Comparison of ENCODE assay signal across 32 cellular contexts in the genomic region with DNA sequence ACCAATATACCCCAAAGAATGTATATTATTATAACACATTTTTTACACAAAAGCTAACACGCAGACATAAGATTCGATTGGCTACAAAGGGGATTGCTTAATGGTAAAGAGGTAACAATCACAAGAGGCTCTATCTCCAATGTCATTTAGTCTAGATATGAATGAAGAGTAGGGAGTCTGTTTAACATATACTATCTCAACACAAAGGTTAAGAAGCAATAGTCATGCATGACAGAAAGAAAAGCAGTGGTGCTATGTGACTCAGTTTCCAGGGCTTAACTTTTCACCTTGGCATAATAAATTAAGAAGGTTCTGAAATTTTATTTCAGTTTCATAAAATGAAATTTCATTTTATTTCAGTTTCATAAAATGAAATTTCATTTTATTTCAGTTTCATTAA.
"Had no signal": no experiment of that assay in that cellular context is flagged by ENCODE, and none has a peak within 500 bp of the region (broad histone marks: within the 10 kb centered on the region; RNA-seq: fewer than 3 reads in every experiment).

No MANE protein-coding gene starts in this region.

- H3K27me3 Mint-ChIP-seq: activated naive CD4-positive, alpha-beta T cell treated with anti-CD3 and anti-CD28 coated beads, Interleukin-2, amount 10 ng/mL, durations not matched to agents 7 days and 5 days; activated naive CD8-positive, alpha-beta T cell treated with anti-CD3 and anti-CD28 coated beads, Interleukin-2, amount 10 ng/mL, durations not matched to agents 7 days and 5 days had no signal

- H3K36me3 Mint-ChIP-seq: activated naive CD4-positive, alpha-beta T cell treated with anti-CD3 and anti-CD28 coated beads, Interleukin-2, amount 10 ng/mL, durations not matched to agents 7 days and 5 days; activated naive CD4-positive, alpha-beta T cell treated with anti-CD3 and anti-CD28 coated beads, Interleukin-2, amount 50 U/mL, for 24 hours; activated naive CD4-positive, alpha-beta T cell treated with anti-CD3 and anti-CD28 coated beads, Interleukin-2, amount 50 U/mL, for 72 hours; activated naive CD8-positive, alpha-beta T cell treated with anti-CD3 and anti-CD28 coated beads, Interleukin-2, amount 10 ng/mL, durations not matched to agents 7 days and 5 days; brain had no signal

- H3K9me3 Mint-ChIP-seq: activated naive CD4-positive, alpha-beta T cell treated with anti-CD3 and anti-CD28 coated beads for 36 hours; activated naive CD4-positive, alpha-beta T cell treated with anti-CD3 and anti-CD28 coated beads, Interleukin-2, amount 10 ng/mL, durations not matched to agents 7 days and 5 days; activated naive CD4-positive, alpha-beta T cell treated with anti-CD3 and anti-CD28 coated beads, Interleukin-2, amount 50 U/mL, for 24 hours; activated naive CD4-positive, alpha-beta T cell treated with anti-CD3 and anti-CD28 coated beads, Interleukin-2, amount 50 U/mL, for 72 hours; activated naive CD8-positive, alpha-beta T cell treated with anti-CD3 and anti-CD28 coated beads, Interleukin-2, amount 10 ng/mL, durations not matched to agents 7 days and 5 days; activated naive CD8-positive, alpha-beta T cell treated with anti-CD3 and anti-CD28 coated beads, Interleukin-2, amount 50 U/mL, for 24 hours; activated T-cell treated with anti-CD3 and anti-CD28 coated beads, Interleukin-2, amount 50 U/mL, for 24 hours; activated T-helper 1 cell treated with anti-CD3 and anti-CD28 coated beads, Interleukin-12 subunit alpha, Interleukin-12 subunit beta, Interleukin-2, Interleukin-4 antibody, amounts not matched to agents 30 ng/mL and 10 ng/mL and 1 ng/mL, durations not matched to agents 14 hours and 24 hours and 36 hours; activated T-helper 17 cell treated with anti-CD3 and anti-CD28 coated beads, Interleukin-2, amount 50 U/mL, for 72 hours; activated T-helper 2 cell treated with anti-CD3 and anti-CD28 coated beads, Interferon-gamma antibody, Interleukin-2, Interleukin-4, amounts not matched to agents 10 μg/mL and 5 μg/mL and 100 μg/mL, durations not matched to agents 14 hours and 24 hours and 36 hours; brain; central memory CD8-positive, alpha-beta T cell had no signal

- ATAC-seq: activated naive CD4-positive, alpha-beta T cell treated with anti-CD3 and anti-CD28 coated beads, Interleukin-2, amount 50 U/mL, for 72 hours; activated naive CD8-positive, alpha-beta T cell treated with anti-CD3 and anti-CD28 coated beads, Interleukin-2, amount 50 U/mL, for 24 hours; activated T-helper 17 cell treated with anti-CD3 and anti-CD28 coated beads, Interleukin-2, amount 50 U/mL, for 72 hours; body of pancreas had no signal

- H3K4me1 Mint-ChIP-seq: activated naive CD4-positive, alpha-beta T cell treated with anti-CD3 and anti-CD28 coated beads, Interleukin-2, amount 10 ng/mL, durations not matched to agents 7 days and 5 days; activated naive CD4-positive, alpha-beta T cell treated with anti-CD3 and anti-CD28 coated beads, Interleukin-2, amount 50 U/mL, for 24 hours; activated T-helper 17 cell treated with anti-CD3 and anti-CD28 coated beads, Interleukin-2, amount 50 U/mL, for 72 hours; central memory CD8-positive, alpha-beta T cell had no signal

- H3K27ac Mint-ChIP-seq: activated naive CD4-positive, alpha-beta T cell treated with anti-CD3 and anti-CD28 coated beads for 36 hours; activated naive CD4-positive, alpha-beta T cell treated with anti-CD3 and anti-CD28 coated beads, Interleukin-2, amount 10 ng/mL, durations not matched to agents 7 days and 5 days; activated naive CD4-positive, alpha-beta T cell treated with anti-CD3 and anti-CD28 coated beads, Interleukin-2, amount 50 U/mL, for 24 hours; activated naive CD4-positive, alpha-beta T cell treated with anti-CD3 and anti-CD28 coated beads, Interleukin-2, amount 50 U/mL, for 72 hours; activated naive CD8-positive, alpha-beta T cell treated with anti-CD3 and anti-CD28 coated beads, Interleukin-2, amount 10 ng/mL, durations not matched to agents 7 days and 5 days; activated naive CD8-positive, alpha-beta T cell treated with anti-CD3 and anti-CD28 coated beads, Interleukin-2, amount 50 U/mL, for 24 hours; activated T-cell treated with anti-CD3 and anti-CD28 coated beads, Interleukin-2, amount 50 U/mL, for 24 hours; activated T-helper 1 cell treated with anti-CD3 and anti-CD28 coated beads, Interleukin-12 subunit alpha, Interleukin-12 subunit beta, Interleukin-2, Interleukin-4 antibody, amounts not matched to agents 30 ng/mL and 10 ng/mL and 1 ng/mL, durations not matched to agents 14 hours and 24 hours and 36 hours; activated T-helper 17 cell treated with anti-CD3 and anti-CD28 coated beads, Interleukin-2, amount 50 U/mL, for 72 hours; activated T-helper 2 cell treated with anti-CD3 and anti-CD28 coated beads, Interferon-gamma antibody, Interleukin-2, Interleukin-4, amounts not matched to agents 10 μg/mL and 5 μg/mL and 100 μg/mL, durations not matched to agents 14 hours and 24 hours and 36 hours; brain had no signal

- H3K4me3 Mint-ChIP-seq: activated naive CD4-positive, alpha-beta T cell treated with anti-CD3 and anti-CD28 coated beads for 36 hours; activated naive CD4-positive, alpha-beta T cell treated with anti-CD3 and anti-CD28 coated beads, Interleukin-2, amount 10 ng/mL, durations not matched to agents 7 days and 5 days; activated naive CD4-positive, alpha-beta T cell treated with anti-CD3 and anti-CD28 coated beads, Interleukin-2, amount 50 U/mL, for 24 hours; activated naive CD8-positive, alpha-beta T cell treated with anti-CD3 and anti-CD28 coated beads, Interleukin-2, amount 10 ng/mL, durations not matched to agents 7 days and 5 days; activated naive CD8-positive, alpha-beta T cell treated with anti-CD3 and anti-CD28 coated beads, Interleukin-2, amount 50 U/mL, for 24 hours; activated T-cell treated with anti-CD3 and anti-CD28 coated beads, Interleukin-2, amount 50 U/mL, for 24 hours; activated T-helper 1 cell treated with anti-CD3 and anti-CD28 coated beads, Interleukin-12 subunit alpha, Interleukin-12 subunit beta, Interleukin-2, Interleukin-4 antibody, amounts not matched to agents 30 ng/mL and 10 ng/mL and 1 ng/mL, durations not matched to agents 14 hours and 24 hours and 36 hours; activated T-helper 17 cell treated with anti-CD3 and anti-CD28 coated beads, Interleukin-2, amount 50 U/mL, for 72 hours; brain; central memory CD8-positive, alpha-beta T cell had no signal

- DNase-seq: activated effector memory CD4-positive, alpha-beta T cell treated with anti-CD3 and anti-CD28 coated beads, Interleukin-2, amount 50 U/mL, for 16 hours; activated effector memory CD4-positive, alpha-beta T cell treated with Interleukin-2 at 50 U/mL for 16 hours; activated gamma-delta T cell; activated gamma-delta T cell treated with Interleukin-2 at 50 U/mL for 16 hours; activated naive CD4-positive, alpha-beta T cell; activated naive CD4-positive, alpha-beta T cell treated with anti-CD3 and anti-CD28 coated beads for 36 hours; activated naive CD4-positive, alpha-beta T cell treated with anti-CD3 and anti-CD28 coated beads, Interleukin-2, amount 10 ng/mL, durations not matched to agents 7 days and 5 days; activated naive CD4-positive, alpha-beta T cell treated with anti-CD3 and anti-CD28 coated beads, Interleukin-2, amount 50 U/mL, for 16 hours; activated naive CD4-positive, alpha-beta T cell treated with Interleukin-2 at 50 U/mL for 16 hours; activated naive CD8-positive, alpha-beta T cell treated with anti-CD3 and anti-CD28 coated beads, Interleukin-2, amount 10 ng/mL, durations not matched to agents 7 days and 5 days; activated naive CD8-positive, alpha-beta T cell treated with anti-CD3 and anti-CD28 coated beads, Interleukin-2, amount 50 U/mL, for 24 hours; activated T-cell treated with anti-CD3 and anti-CD28 coated beads, Interleukin-2, amount 50 U/mL, for 1 hour; activated T-cell treated with anti-CD3 and anti-CD28 coated beads, Interleukin-2, amount 50 U/mL, for 24 hours; activated T-cell treated with anti-CD3 and anti-CD28 coated beads, Interleukin-2, amount 50 U/mL, for 48 hours; adrenal gland; amniotic stem cell; amygdala; anterior cingulate cortex; aorta; body of pancreas; brain microvascular endothelial cell; caudate nucleus; central memory CD4-positive, alpha-beta T cell; cerebellar nuclear complex; colonic mucosa had no signal
